9 cellular contexts compared by ENCODE assay signal in genomic region chr14:91315844-91316267, GRCh38.
DNase-seq lines count a peak whose midpoint lies in the region; ATAC-seq and TF ChIP-seq lines count a peak whose summit lies in the region.
"Had no signal": no experiment of that assay in that cellular context is flagged by ENCODE, and none has a peak within 500 bp of the region (broad histone marks: within the 10 kb centered on the region; RNA-seq: fewer than 3 reads in every experiment).

No MANE protein-coding gene starts in this region.

- ATAC-seq in GM21825 (IDR thresholded peaks at IDR 0.05; ENCODE audit: unreplicated experiment): peak; percentile 88

- peak; percentile 43 for TF ChIP-seq CTCF in GM10266 (IDR thresholded peaks at IDR 0.05; ENCODE audit: control insufficient read depth, insufficient read depth, low read depth, missing control alignments)
- no peak for TF ChIP-seq CTCF in coronary artery (IDR thresholded peaks at IDR 0.05)
- no peak for TF ChIP-seq CTCF in foreskin fibroblast (IDR thresholded peaks at IDR 0.05; ENCODE audit: low read depth, low read length)

- H3K4me3 ChIP-seq in coronary artery (no peak overlapping the region), foreskin fibroblast (ENCODE audit: low read depth in 1 of 2, low read length in 2 of 2) (no peak overlapping the region)

- H3K27ac ChIP-seq in coronary artery: no peak overlapping the region
- H3K27ac ChIP-seq: epithelial cell of prostate had no signal

- peak; percentile 89 for DNase-seq in GM10266 (ENCODE audit: extremely low spot score)
- peak; percentile 85 for DNase-seq in NAMALWA (ENCODE audit: low spot score)
- DNase-seq in activated T-cell treated with anti-CD3 and anti-CD28 coated beads, Interleukin-2, amount 50 U/mL, for 48 hours: peak; percentile 86 to 90
- DNase-seq in stimulated activated CD4-positive, alpha-beta T cell treated with anti-CD3 and anti-CD28 coated beads, Interleukin-1b, Interleukin-23, amount 100 ng/mL, for 48 hours: peak; percentile 92
- DNase-seq in coronary artery (ENCODE audit: low spot score): no peak
- no peak for DNase-seq in foreskin fibroblast
- no peak for DNase-seq in cortex of kidney (lab: John Stamatoyannopoulos, UW)

Comparison
In these comparisons a context has a peak if more than half of its experiments do, and no peak if none do; other contexts are left out.
1. DNase-seq: peak in GM10266 (single experiment), NAMALWA (single experiment), activated T-cell treated with anti-CD3 and anti-CD28 coated beads, Interleukin-2, amount 50 U/mL, for 48 hours (2 of 2) and stimulated activated CD4-positive, alpha-beta T cell treated with anti-CD3 and anti-CD28 coated beads, Interleukin-1b, Interleukin-23, amount 100 ng/mL, for 48 hours (single experiment); none in coronary artery (single experiment), foreskin fibroblast (0 of 2) and cortex of kidney (single experiment).